1 cellular context compared by ENCODE assay signal in genomic region chr19:58380736-58381459, GRCh38.
TF ChIP-seq lines count a peak whose summit lies in the region.

TSS of gene ZNF837 (minus strand) at chr19:58381030. CDS start at chr19:58369332, 11,698 bp downstream.

TF ChIP-seq in K562, 482 proteins besides CTCF, POLR2A, EP300 and RAD21 (continued from another document and continues in another):
- peak; percentile 98 for TF ChIP-seq CREB3L1 (IDR thresholded peaks at IDR 0.05; ENCODE audit: borderline replicate concordance, low read depth)
- TF ChIP-seq TARDBP (IDR thresholded peaks at IDR 0.05): peak; percentile 56; the same call in 1 of the 2 replicates
- TF ChIP-seq BHLHE40 (IDR thresholded peaks at IDR 0.05; ENCODE audit: low read length): peak; percentile 57; the same call in 1 of the 2 replicates
- TF ChIP-seq ZNF3 (CRISPR knock-in tag; IDR thresholded peaks at IDR 0.05): no peak
- TF ChIP-seq YY1 (IDR thresholded peaks at IDR 0.05; ENCODE audit: borderline replicate concordance in 1 of 3, control insufficient read depth in 1 of 3, extremely low read depth in 1 of 3, insufficient read depth in 3 of 3, insufficient read length in 1 of 3, insufficient replicate concordance in 2 of 3, low read depth in 1 of 3, low read length in 2 of 3): peak in 2 of 3 experiments; percentile 48 to 65
- TF ChIP-seq ASH1L (IDR thresholded peaks at IDR 0.05; ENCODE audit: borderline replicate concordance, low read depth, partially characterized antibody): peak; percentile 87
- no peak for TF ChIP-seq SFPQ (IDR thresholded peaks at IDR 0.05; ENCODE audit: low read depth, low read length)
- TF ChIP-seq CHD1 (IDR thresholded peaks at IDR 0.05; ENCODE audit: low read length): no peak
- TF ChIP-seq ZFP30 (CRISPR knock-in tag; IDR thresholded peaks at IDR 0.05; ENCODE audit: borderline replicate concordance): peak; percentile 15; the same call in 1 of the 2 replicates
- TF ChIP-seq CBFB (CRISPR knock-in tag; IDR thresholded peaks at IDR 0.05): no peak
- TF ChIP-seq ZZZ3 (IDR thresholded peaks at IDR 0.05): no peak
- peak; percentile 42 for TF ChIP-seq MXD1 (CRISPR knock-in tag; IDR thresholded peaks at IDR 0.05; ENCODE audit: borderline replicate concordance, poor library complexity, severe bottlenecking)
- 0 out of 2 replicates have a peak, but pooled peaks have one; percentile 11 for TF ChIP-seq MTA1 (IDR thresholded peaks at IDR 0.05; ENCODE audit: borderline replicate concordance)
- TF ChIP-seq MBD2 (IDR thresholded peaks at IDR 0.05; ENCODE audit: borderline replicate concordance, low read depth): peak; percentile 82
- TF ChIP-seq ETV5 (CRISPR knock-in tag; IDR thresholded peaks at IDR 0.05; ENCODE audit: low read depth): peak; percentile 92
- TF ChIP-seq ZHX1 (conservative IDR thresholded peaks at IDR 0.05; ENCODE audit: low read length): 0 out of 2 replicates have a peak, but pooled peaks have one; percentile 58
- peak; percentile 95 for TF ChIP-seq C11orf30 (IDR thresholded peaks at IDR 0.05; ENCODE audit: low read depth)
- no peak for TF ChIP-seq SAFB2 (IDR thresholded peaks at IDR 0.05; ENCODE audit: borderline replicate concordance, low read depth, low read length, severe bottlenecking)
- TF ChIP-seq NR3C1 (CRISPR knock-in tag; IDR thresholded peaks at IDR 0.05): no peak
- no peak for TF ChIP-seq PTRF (tag; IDR thresholded peaks at IDR 0.05)
- peak; percentile 68 for TF ChIP-seq E2F4 (CRISPR knock-in tag; IDR thresholded peaks at IDR 0.05; ENCODE audit: low read depth)
- TF ChIP-seq KDM2B (CRISPR knock-in tag; IDR thresholded peaks at IDR 0.05): peak; percentile 79; the same call in 1 of the 2 replicates
- no peak for TF ChIP-seq ZNF436 (CRISPR knock-in tag; IDR thresholded peaks at IDR 0.05)
- peak; percentile 77 for TF ChIP-seq ZKSCAN1 (IDR thresholded peaks at IDR 0.05; ENCODE audit: low read depth, low read length)
- TF ChIP-seq PRDM10 (IDR thresholded peaks at IDR 0.05; ENCODE audit: partially characterized antibody): peak; percentile 34
- TF ChIP-seq ZNF133 (CRISPR knock-in tag; IDR thresholded peaks at IDR 0.05): no peak
- peak; percentile 29; the same call in 1 of the 2 replicates for TF ChIP-seq HDAC8 (tag; IDR thresholded peaks at IDR 0.05)
- peak; percentile 75 for TF ChIP-seq CHD2 (IDR thresholded peaks at IDR 0.05; ENCODE audit: low read depth, low read length)
- 0 out of 2 replicates have a peak, but pooled peaks have one; percentile 14 for TF ChIP-seq ZNF324 (CRISPR knock-in tag; IDR thresholded peaks at IDR 0.05)
- peak; percentile 97 for TF ChIP-seq POLR2G (IDR thresholded peaks at IDR 0.05; ENCODE audit: low read depth, low read length)
- peak; percentile 97 for TF ChIP-seq FOXJ2 (tag; IDR thresholded peaks at IDR 0.05)
- TF ChIP-seq ZFX (CRISPR knock-in tag; IDR thresholded peaks at IDR 0.05): peak; percentile 100
- TF ChIP-seq GABPB1 (CRISPR knock-in tag; IDR thresholded peaks at IDR 0.05): peak; percentile 100
- no peak for TF ChIP-seq CREBBP (IDR thresholded peaks at IDR 0.05; ENCODE audit: low read depth, low read length)
- TF ChIP-seq TRIM24 (IDR thresholded peaks at IDR 0.05): peak in 1 of 2 experiments; percentile 99; a peak in 2 of 4 replicates
- TF ChIP-seq NBN (IDR thresholded peaks at IDR 0.05; ENCODE audit: low read depth): peak; percentile 50; the same call in 1 of the 2 replicates
- TF ChIP-seq GATAD2B (IDR thresholded peaks at IDR 0.05; ENCODE audit: borderline replicate concordance): no peak; the same call in 1 of the 2 replicates
- TF ChIP-seq GABPA (tag; conservative IDR thresholded peaks at IDR 0.05; ENCODE audit: low read depth): peak; percentile 100
- peak; percentile 89 for TF ChIP-seq ZNF395 (CRISPR knock-in tag; IDR thresholded peaks at IDR 0.05)
- TF ChIP-seq KLF1 (tag; IDR thresholded peaks at IDR 0.05): peak; percentile 90
- TF ChIP-seq TEAD4 (IDR thresholded peaks at IDR 0.05; ENCODE audit: low read length): 0 out of 2 replicates have a peak, but pooled peaks have one; percentile 19
- TF ChIP-seq TEAD4 (CRISPR knock-in tag; IDR thresholded peaks at IDR 0.05; ENCODE audit: borderline replicate concordance): no peak
- peak; percentile 94 for TF ChIP-seq E2F3 (CRISPR knock-in tag; IDR thresholded peaks at IDR 0.05)
- TF ChIP-seq SAFB (IDR thresholded peaks at IDR 0.05; ENCODE audit: borderline replicate concordance, low read depth, low read length): peak; percentile 76; the same call in 1 of the 2 replicates
- no peak for TF ChIP-seq GABPB2 (CRISPR knock-in tag; conservative IDR thresholded peaks at IDR 0.05)
- no peak for TF ChIP-seq ZNF655 (CRISPR knock-in tag; IDR thresholded peaks at IDR 0.05)
- TF ChIP-seq CBFA2T3 (IDR thresholded peaks at IDR 0.05): no peak; the same call in none of the 2 replicates
- peak; percentile 83 for TF ChIP-seq RBM25 (IDR thresholded peaks at IDR 0.05; ENCODE audit: low read depth, low read length, severe bottlenecking)
- no peak for TF ChIP-seq BCL6 (CRISPR knock-in tag; IDR thresholded peaks at IDR 0.05)
- TF ChIP-seq MYC (IDR thresholded peaks at IDR 0.05; ENCODE audit: low read depth, low read length): peak; percentile 88
- TF ChIP-seq MYC (CRISPR knock-in tag; IDR thresholded peaks at IDR 0.05; ENCODE audit: borderline replicate concordance, low read depth): no peak
- TF ChIP-seq NFATC3 (IDR thresholded peaks at IDR 0.05): no peak
- no peak for TF ChIP-seq ZNF253 (CRISPR knock-in tag; conservative IDR thresholded peaks at IDR 0.05)
- no peak for TF ChIP-seq BRF1 (IDR thresholded peaks at IDR 0.05; ENCODE audit: borderline replicate concordance, extremely low read depth, insufficient read length)
- no peak for TF ChIP-seq NR1H2 (CRISPR knock-in tag; IDR thresholded peaks at IDR 0.05)
